ENCODE assay signal across 1 cellular context in the genomic region with DNA sequence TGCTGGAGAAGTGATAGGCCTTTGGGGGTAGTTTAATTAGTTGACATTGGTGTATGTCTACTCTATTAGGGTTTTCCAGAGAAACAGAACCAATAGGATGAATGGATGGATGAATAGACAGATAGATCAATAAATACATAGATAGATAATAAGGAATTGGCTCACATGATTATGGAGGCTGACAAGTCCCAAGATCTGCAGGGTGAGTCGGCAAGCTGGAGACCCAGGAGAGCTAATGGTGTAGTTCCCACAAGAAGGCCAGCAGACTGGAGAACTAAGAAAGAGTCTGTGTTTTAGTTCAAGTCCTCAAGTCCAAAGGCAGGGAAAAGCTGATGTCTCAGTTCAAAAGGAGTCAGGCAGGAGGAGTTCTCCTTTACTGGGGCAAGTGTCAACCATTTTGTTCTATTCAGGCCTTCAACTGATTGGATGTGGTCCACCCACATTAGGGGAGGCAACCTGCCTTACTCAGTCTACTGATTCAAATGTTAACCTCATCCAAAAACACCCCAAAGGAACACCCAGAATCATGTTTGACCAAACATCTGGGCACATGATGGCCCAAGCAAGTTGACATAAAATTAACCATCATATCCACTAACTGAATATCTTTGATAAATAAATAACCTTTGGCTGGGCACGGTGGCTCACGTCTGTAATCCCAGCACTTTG.
TF ChIP-seq lines count a peak whose summit lies in the region.

No MANE protein-coding gene starts in this region.

TF ChIP-seq in SK-N-SH, 30 proteins besides CTCF, POLR2A, EP300 and RAD21:
- TF ChIP-seq, protein P1, sequence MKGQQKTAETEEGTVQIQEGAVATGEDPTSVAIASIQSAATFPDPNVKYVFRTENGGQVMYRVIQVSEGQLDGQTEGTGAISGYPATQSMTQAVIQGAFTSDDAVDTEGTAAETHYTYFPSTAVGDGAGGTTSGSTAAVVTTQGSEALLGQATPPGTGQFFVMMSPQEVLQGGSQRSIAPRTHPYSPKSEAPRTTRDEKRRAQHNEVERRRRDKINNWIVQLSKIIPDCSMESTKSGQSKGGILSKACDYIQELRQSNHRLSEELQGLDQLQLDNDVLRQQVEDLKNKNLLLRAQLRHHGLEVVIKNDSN (IDR thresholded peaks at IDR 0.05; ENCODE audit: borderline replicate concordance, low read depth): no peak
- TF ChIP-seq, protein P2, sequence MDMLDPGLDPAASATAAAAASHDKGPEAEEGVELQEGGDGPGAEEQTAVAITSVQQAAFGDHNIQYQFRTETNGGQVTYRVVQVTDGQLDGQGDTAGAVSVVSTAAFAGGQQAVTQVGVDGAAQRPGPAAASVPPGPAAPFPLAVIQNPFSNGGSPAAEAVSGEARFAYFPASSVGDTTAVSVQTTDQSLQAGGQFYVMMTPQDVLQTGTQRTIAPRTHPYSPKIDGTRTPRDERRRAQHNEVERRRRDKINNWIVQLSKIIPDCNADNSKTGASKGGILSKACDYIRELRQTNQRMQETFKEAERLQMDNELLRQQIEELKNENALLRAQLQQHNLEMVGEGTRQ (IDR thresholded peaks at IDR 0.05; ENCODE audit: borderline replicate concordance, low read depth, low read length): no peak
- TF ChIP-seq MEF2A (IDR thresholded peaks at IDR 0.05; ENCODE audit: borderline replicate concordance, low read depth) (no peak), GABPA (IDR thresholded peaks at IDR 0.05; ENCODE audit: low read depth) (no peak), MXI1 (IDR thresholded peaks at IDR 0.05; ENCODE audit: low read depth, low read length) (no peak), TCF12 (IDR thresholded peaks at IDR 0.05) (no peak), JUND (IDR thresholded peaks at IDR 0.05) (no peak), NRF1 (IDR thresholded peaks at IDR 0.05; ENCODE audit: low read depth, low read length) (no peak)
- TF ChIP-seq, protein P3, sequence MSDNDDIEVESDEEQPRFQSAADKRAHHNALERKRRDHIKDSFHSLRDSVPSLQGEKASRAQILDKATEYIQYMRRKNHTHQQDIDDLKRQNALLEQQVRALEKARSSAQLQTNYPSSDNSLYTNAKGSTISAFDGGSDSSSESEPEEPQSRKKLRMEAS (IDR thresholded peaks at IDR 0.05; ENCODE audit: low read depth): no peak
